In the genomic region with DNA sequence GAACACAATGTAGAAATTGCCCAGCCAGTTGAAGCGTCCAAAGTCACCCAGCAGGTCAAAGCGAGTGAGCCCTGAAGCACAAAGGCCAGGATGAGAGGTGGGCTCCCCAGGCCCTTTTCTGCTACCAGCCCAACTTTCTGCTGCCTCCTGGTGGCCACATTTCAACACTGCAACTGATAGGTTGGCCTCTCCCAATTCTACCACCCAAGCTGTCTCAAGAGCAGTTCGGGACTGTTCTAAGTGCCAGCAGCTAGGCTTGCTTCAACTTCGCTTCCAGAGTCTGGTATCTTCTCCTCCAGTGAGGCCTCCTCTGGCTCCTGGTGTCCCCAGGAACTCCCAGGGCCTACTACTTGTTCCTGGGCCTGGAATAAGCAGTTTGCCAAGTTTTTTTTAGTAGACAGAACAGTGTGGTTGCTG, we compare ENCODE assay signal across 1 cellular context.
TF ChIP-seq lines count a peak whose summit lies in the region.

No MANE protein-coding gene starts in this region.

TF ChIP-seq in K562, 482 proteins besides CTCF, POLR2A, EP300 and RAD21:
- TF ChIP-seq SP1 (CRISPR knock-in tag; IDR thresholded peaks at IDR 0.05), result 0 out of 2 replicates have a peak, but pooled peaks have one; percentile 15
- no peak for TF ChIP-seq ZBED1 (IDR thresholded peaks at IDR 0.05)
- 0 out of 2 replicates have a peak, but pooled peaks have one; percentile 82 for TF ChIP-seq HDGF (IDR thresholded peaks at IDR 0.05)
- no peak for TF ChIP-seq SRF (CRISPR knock-in tag; IDR thresholded peaks at IDR 0.05)
- TF ChIP-seq KLF16 (IDR thresholded peaks at IDR 0.05), result peak; percentile 40; the same call in 1 of the 2 replicates
- TF ChIP-seq ZC3H4 (CRISPR knock-in tag; IDR thresholded peaks at IDR 0.05; ENCODE audit: borderline replicate concordance), result no peak
- TF ChIP-seq MTA3 (IDR thresholded peaks at IDR 0.05; ENCODE audit: borderline replicate concordance), result peak; percentile 53; the same call in 1 of the 2 replicates
- TF ChIP-seq ZFP36 (IDR thresholded peaks at IDR 0.05; ENCODE audit: low read depth, low read length, partially characterized antibody), result peak; percentile 91
- TF ChIP-seq CEBPG (CRISPR knock-in tag; IDR thresholded peaks at IDR 0.05), result no peak
- no peak for TF ChIP-seq CEBPG (tag; conservative IDR thresholded peaks at IDR 0.05 in 1 of 2, IDR thresholded peaks at IDR 0.05 in 1 of 2)
- TF ChIP-seq BRF1 (IDR thresholded peaks at IDR 0.05; ENCODE audit: borderline replicate concordance, extremely low read depth, insufficient read length), result no peak
- TF ChIP-seq XRCC5 (IDR thresholded peaks at IDR 0.05; ENCODE audit: low read depth, low read length), result peak; percentile 49; the same call in 1 of the 2 replicates
- TF ChIP-seq CBX3 (IDR thresholded peaks at IDR 0.05; ENCODE audit: borderline replicate concordance in 1 of 2, low read length in 2 of 2), result peak in 1 of 2 experiments; percentile 46; a peak in 1 of 3 replicates
- TF ChIP-seq, protein P1, sequence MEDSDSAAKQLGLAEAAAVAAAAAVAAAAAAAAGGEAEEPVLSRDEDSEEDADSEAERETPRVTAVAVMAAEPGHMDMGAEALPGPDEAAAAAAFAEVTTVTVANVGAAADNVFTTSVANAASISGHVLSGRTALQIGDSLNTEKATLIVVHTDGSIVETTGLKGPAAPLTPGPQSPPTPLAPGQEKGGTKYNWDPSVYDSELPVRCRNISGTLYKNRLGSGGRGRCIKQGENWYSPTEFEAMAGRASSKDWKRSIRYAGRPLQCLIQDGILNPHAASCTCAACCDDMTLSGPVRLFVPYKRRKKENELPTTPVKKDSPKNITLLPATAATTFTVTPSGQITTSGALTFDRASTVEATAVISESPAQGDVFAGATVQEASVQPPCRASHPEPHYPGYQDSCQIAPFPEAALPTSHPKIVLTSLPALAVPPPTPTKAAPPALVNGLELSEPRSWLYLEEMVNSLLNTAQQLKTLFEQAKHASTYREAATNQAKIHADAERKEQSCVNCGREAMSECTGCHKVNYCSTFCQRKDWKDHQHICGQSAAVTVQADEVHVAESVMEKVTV (CRISPR knock-in tag; IDR thresholded peaks at IDR 0.05), result peak; percentile 59
- TF ChIP-seq, protein P2, sequence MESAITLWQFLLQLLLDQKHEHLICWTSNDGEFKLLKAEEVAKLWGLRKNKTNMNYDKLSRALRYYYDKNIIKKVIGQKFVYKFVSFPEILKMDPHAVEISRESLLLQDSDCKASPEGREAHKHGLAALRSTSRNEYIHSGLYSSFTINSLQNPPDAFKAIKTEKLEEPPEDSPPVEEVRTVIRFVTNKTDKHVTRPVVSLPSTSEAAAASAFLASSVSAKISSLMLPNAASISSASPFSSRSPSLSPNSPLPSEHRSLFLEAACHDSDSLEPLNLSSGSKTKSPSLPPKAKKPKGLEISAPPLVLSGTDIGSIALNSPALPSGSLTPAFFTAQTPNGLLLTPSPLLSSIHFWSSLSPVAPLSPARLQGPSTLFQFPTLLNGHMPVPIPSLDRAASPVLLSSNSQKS (CRISPR knock-in tag; IDR thresholded peaks at IDR 0.05), result no peak
- no peak for TF ChIP-seq BCOR (IDR thresholded peaks at IDR 0.05)
- TF ChIP-seq TEAD4 (IDR thresholded peaks at IDR 0.05; ENCODE audit: low read length), result 0 out of 2 replicates have a peak, but pooled peaks have one; percentile 29
- TF ChIP-seq TEAD4 (CRISPR knock-in tag; IDR thresholded peaks at IDR 0.05; ENCODE audit: borderline replicate concordance), result no peak
- TF ChIP-seq CTBP1 (IDR thresholded peaks at IDR 0.05; ENCODE audit: borderline replicate concordance), result 0 out of 2 replicates have a peak, but pooled peaks have one; percentile 51
- TF ChIP-seq, protein P3, sequence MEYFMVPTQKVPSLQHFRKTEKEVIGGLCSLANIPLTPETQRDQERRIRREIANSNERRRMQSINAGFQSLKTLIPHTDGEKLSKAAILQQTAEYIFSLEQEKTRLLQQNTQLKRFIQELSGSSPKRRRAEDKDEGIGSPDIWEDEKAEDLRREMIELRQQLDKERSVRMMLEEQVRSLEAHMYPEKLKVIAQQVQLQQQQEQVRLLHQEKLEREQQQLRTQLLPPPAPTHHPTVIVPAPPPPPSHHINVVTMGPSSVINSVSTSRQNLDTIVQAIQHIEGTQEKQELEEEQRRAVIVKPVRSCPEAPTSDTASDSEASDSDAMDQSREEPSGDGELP (CRISPR knock-in tag; IDR thresholded peaks at IDR 0.05; ENCODE audit: borderline replicate concordance), result peak; percentile 39; the same call in 1 of the 2 replicates
- TF ChIP-seq TBP (optimal IDR thresholded peaks at IDR 0.05; ENCODE audit: low read depth, low read length), result no peak
- 0 out of 2 replicates have a peak, but pooled peaks have one; percentile 41 for TF ChIP-seq CC2D1A (IDR thresholded peaks at IDR 0.05)
- TF ChIP-seq, protein P4, sequence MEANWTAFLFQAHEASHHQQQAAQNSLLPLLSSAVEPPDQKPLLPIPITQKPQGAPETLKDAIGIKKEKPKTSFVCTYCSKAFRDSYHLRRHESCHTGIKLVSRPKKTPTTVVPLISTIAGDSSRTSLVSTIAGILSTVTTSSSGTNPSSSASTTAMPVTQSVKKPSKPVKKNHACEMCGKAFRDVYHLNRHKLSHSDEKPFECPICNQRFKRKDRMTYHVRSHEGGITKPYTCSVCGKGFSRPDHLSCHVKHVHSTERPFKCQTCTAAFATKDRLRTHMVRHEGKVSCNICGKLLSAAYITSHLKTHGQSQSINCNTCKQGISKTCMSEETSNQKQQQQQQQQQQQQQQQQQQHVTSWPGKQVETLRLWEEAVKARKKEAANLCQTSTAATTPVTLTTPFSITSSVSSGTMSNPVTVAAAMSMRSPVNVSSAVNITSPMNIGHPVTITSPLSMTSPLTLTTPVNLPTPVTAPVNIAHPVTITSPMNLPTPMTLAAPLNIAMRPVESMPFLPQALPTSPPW (CRISPR knock-in tag; IDR thresholded peaks at IDR 0.05), result 0 out of 2 replicates have a peak, but pooled peaks have one; percentile 30
- 0 out of 2 replicates have a peak, but pooled peaks have one; percentile 12 for TF ChIP-seq ARID2 (IDR thresholded peaks at IDR 0.05)
- TF ChIP-seq SMC3 (conservative IDR thresholded peaks at IDR 0.05; ENCODE audit: insufficient read depth, low read depth, low read length), result peak; percentile 71
